Comparison of ENCODE assay signal across 23 cellular contexts in the genomic region with DNA sequence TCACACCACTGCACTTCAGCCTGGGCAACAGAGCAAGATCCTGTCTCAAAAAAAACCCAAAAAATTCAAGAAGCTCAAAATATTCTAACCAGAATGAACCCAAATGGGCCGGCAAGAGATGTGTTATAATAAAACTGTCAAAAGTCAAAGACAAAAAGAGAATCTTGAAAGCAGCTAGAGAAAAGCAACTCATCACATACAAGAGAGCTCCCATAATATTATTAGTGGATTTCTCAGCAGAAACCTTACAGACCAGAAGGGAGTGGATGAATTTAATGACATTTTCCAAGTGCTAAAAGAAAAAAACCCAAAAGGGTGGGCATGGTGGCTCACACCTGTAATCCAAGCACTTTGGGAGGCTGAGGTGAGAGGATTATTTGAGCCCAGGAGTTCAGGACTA.
"Had no signal": no experiment of that assay in that cellular context is flagged by ENCODE, and none has a peak within 500 bp of the region (broad histone marks: within the 10 kb centered on the region; RNA-seq: fewer than 3 reads in every experiment).

No MANE protein-coding gene starts in this region.

- H3K27ac ChIP-seq: colonic mucosa, coronary artery, dorsolateral prefrontal cortex, epithelial cell of prostate, esophagus muscularis mucosa, esophagus squamous epithelium, foreskin keratinocyte, gastrocnemius medialis, gastroesophageal sphincter, heart left ventricle, heart right ventricle had no signal

- H3K36me3 ChIP-seq: colonic mucosa, esophagus muscularis mucosa, esophagus squamous epithelium, gastrocnemius medialis, gastroesophageal sphincter, heart left ventricle, heart right ventricle had no signal

- H3K9me3 ChIP-seq: colonic mucosa, gastrocnemius medialis had no signal

- H3K4me3 ChIP-seq: colonic mucosa, coronary artery, dorsolateral prefrontal cortex, esophagus muscularis mucosa, esophagus squamous epithelium, gastrocnemius medialis, gastroesophageal sphincter, heart left ventricle, heart right ventricle had no signal

- H3K4me1 ChIP-seq: colonic mucosa, esophagus squamous epithelium, gastrocnemius medialis, gastroesophageal sphincter had no signal

- DNase-seq: colonic mucosa; cortex of kidney; dermis blood vessel endothelial cell; dorsolateral prefrontal cortex; effector CD4-positive, alpha-beta T cell; effector CD8-positive, alpha-beta T cell; effector memory CD4-positive, alpha-beta T cell; effector memory CD8-positive, alpha-beta T cell; endodermal cell; erythroblast; esophagus squamous epithelium; foreskin fibroblast; foreskin keratinocyte; foreskin melanocyte; gastrocnemius medialis; glutamatergic neuron; head of caudate nucleus; heart left ventricle; heart right ventricle had no signal
